In the genomic region with DNA sequence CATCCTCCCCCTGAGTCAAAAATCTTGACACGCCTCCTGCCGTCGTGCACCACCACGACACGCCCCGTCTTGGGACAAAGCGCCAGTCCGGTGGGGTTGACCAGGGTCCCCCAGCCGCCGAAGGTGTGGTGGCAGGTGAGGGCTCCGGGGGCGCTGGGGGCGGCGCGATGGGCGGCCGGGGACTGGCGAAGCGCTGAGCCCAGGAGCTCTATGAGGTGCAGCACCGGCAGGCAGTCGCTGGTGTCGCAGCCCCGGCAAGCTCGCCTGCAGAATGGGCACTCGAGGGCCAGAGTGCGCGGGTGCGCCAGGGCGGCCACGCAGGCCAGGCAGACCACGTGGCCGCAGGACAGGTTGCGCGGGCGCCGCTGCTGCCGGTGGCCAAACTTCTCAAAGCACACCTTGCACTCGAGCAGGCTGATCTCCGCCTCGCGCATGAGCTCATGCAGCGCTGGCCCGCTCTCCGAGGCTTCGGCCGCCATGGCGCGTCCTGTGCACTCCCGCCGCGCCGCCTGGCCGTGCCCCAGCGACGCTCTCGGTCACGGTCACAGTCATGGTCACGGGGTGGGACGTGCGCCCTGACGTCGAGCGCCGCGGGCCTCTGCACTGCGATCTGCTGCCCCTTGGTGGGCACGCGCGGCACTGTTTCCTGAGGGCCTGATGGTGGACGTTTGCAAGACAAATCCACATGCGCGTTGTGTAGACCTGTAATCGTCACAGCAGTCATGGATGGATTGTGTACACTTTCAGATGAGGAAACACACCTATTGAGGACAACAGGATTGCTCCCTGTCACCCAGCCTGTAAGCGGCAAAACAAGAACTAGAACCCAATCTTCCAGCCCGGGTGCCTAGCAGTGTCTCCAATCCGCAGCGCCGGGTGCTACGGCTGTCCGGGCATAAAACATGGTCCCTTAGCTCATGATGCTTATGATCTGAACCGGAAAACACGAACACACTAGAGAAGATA, we compare ENCODE assay signal across 1 cellular context.
TF ChIP-seq lines count a peak whose summit lies in the region.

A gene (minus strand): TSS at position 550 of the 966 bp plus-strand sequence. CDS start 71 bp downstream, at position 479.

TF ChIP-seq in HepG2, 621 proteins besides CTCF, POLR2A, EP300 and RAD21 (continued from another document and continues in another):
- TF ChIP-seq, protein P1, sequence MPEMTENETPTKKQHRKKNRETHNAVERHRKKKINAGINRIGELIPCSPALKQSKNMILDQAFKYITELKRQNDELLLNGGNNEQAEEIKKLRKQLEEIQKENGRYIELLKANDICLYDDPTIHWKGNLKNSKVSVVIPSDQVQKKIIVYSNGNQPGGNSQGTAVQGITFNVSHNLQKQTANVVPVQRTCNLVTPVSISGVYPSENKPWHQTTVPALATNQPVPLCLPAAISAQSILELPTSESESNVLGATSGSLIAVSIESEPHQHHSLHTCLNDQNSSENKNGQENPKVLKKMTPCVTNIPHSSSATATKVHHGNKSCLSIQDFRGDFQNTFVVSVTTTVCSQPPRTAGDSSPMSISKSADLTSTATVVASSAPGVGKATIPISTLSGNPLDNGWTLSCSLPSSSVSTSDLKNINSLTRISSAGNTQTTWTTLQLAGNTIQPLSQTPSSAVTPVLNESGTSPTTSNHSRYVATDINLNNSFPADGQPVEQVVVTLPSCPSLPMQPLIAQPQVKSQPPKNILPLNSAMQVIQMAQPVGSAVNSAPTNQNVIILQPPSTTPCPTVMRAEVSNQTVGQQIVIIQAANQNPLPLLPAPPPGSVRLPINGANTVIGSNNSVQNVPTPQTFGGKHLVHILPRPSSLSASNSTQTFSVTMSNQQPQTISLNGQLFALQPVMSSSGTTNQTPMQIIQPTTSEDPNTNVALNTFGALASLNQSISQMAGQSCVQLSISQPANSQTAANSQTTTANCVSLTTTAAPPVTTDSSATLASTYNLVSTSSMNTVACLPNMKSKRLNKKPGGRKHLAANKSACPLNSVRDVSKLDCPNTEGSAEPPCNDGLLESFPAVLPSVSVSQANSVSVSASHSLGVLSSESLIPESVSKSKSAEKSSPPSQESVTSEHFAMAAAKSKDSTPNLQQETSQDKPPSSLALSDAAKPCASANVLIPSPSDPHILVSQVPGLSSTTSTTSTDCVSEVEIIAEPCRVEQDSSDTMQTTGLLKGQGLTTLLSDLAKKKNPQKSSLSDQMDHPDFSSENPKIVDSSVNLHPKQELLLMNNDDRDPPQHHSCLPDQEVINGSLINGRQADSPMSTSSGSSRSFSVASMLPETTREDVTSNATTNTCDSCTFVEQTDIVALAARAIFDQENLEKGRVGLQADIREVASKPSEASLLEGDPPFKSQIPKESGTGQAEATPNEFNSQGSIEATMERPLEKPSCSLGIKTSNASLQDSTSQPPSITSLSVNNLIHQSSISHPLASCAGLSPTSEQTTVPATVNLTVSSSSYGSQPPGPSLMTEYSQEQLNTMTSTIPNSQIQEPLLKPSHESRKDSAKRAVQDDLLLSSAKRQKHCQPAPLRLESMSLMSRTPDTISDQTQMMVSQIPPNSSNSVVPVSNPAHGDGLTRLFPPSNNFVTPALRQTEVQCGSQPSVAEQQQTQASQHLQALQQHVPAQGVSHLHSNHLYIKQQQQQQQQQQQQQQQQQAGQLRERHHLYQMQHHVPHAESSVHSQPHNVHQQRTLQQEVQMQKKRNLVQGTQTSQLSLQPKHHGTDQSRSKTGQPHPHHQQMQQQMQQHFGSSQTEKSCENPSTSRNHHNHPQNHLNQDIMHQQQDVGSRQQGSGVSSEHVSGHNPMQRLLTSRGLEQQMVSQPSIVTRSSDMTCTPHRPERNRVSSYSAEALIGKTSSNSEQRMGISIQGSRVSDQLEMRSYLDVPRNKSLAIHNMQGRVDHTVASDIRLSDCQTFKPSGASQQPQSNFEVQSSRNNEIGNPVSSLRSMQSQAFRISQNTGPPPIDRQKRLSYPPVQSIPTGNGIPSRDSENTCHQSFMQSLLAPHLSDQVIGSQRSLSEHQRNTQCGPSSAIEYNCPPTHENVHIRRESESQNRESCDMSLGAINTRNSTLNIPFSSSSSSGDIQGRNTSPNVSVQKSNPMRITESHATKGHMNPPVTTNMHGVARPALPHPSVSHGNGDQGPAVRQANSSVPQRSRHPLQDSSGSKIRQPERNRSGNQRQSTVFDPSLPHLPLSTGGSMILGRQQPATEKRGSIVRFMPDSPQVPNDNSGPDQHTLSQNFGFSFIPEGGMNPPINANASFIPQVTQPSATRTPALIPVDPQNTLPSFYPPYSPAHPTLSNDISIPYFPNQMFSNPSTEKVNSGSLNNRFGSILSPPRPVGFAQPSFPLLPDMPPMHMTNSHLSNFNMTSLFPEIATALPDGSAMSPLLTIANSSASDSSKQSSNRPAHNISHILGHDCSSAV (CRISPR knock-in tag; IDR thresholded peaks at IDR 0.05; ENCODE audit: borderline replicate concordance), result no peak
- peak; percentile 96 for TF ChIP-seq ZNF781 (CRISPR knock-in tag; IDR thresholded peaks at IDR 0.05; ENCODE audit: borderline replicate concordance, not compliant biosample characterization)
- TF ChIP-seq CENPT (CRISPR knock-in tag; IDR thresholded peaks at IDR 0.05; ENCODE audit: low read depth), result peak; percentile 89
- no peak for TF ChIP-seq SRSF1 (optimal IDR thresholded peaks at IDR 0.05; ENCODE audit: low read depth, low read length)
- no peak for TF ChIP-seq MZF1 (CRISPR knock-in tag; IDR thresholded peaks at IDR 0.05; ENCODE audit: borderline replicate concordance)
- TF ChIP-seq HMG20A (CRISPR knock-in tag; IDR thresholded peaks at IDR 0.05; ENCODE audit: borderline replicate concordance), result peak; percentile 84; the same call in 1 of the 2 replicates
- peak; percentile 83 for TF ChIP-seq ZNF335 (CRISPR knock-in tag; IDR thresholded peaks at IDR 0.05)
- TF ChIP-seq ZNF12 (CRISPR knock-in tag; IDR thresholded peaks at IDR 0.05), result peak; percentile 91
- TF ChIP-seq EHMT2 (IDR thresholded peaks at IDR 0.05; ENCODE audit: borderline replicate concordance, low read depth, low read length), result no peak
- peak; percentile 91 for TF ChIP-seq KAT8 (CRISPR knock-in tag; IDR thresholded peaks at IDR 0.05)
- no peak for TF ChIP-seq ZNF720 (CRISPR knock-in tag; IDR thresholded peaks at IDR 0.05)
- TF ChIP-seq, protein P2, sequence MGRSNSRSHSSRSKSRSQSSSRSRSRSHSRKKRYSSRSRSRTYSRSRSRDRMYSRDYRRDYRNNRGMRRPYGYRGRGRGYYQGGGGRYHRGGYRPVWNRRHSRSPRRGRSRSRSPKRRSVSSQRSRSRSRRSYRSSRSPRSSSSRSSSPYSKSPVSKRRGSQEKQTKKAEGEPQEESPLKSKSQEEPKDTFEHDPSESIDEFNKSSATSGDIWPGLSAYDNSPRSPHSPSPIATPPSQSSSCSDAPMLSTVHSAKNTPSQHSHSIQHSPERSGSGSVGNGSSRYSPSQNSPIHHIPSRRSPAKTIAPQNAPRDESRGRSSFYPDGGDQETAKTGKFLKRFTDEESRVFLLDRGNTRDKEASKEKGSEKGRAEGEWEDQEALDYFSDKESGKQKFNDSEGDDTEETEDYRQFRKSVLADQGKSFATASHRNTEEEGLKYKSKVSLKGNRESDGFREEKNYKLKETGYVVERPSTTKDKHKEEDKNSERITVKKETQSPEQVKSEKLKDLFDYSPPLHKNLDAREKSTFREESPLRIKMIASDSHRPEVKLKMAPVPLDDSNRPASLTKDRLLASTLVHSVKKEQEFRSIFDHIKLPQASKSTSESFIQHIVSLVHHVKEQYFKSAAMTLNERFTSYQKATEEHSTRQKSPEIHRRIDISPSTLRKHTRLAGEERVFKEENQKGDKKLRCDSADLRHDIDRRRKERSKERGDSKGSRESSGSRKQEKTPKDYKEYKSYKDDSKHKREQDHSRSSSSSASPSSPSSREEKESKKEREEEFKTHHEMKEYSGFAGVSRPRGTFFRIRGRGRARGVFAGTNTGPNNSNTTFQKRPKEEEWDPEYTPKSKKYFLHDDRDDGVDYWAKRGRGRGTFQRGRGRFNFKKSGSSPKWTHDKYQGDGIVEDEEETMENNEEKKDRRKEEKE (IDR thresholded peaks at IDR 0.05), result no peak
- TF ChIP-seq, protein P3, sequence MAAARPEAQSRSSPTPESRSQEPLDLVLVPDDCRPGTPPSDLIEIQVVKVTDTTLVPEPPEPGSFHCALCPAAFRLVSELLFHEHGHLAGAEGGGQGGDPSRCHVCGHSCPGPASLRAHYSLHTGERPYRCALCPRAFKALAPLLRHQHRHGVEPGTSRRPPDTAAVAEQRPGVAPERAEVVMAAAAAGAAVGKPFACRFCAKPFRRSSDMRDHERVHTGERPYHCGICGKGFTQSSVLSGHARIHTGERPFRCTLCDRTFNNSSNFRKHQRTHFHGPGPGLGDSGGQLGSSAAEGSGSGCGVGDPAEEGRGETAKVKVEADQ (CRISPR knock-in tag; IDR thresholded peaks at IDR 0.05; ENCODE audit: borderline replicate concordance), result no peak
- TF ChIP-seq, protein P4, sequence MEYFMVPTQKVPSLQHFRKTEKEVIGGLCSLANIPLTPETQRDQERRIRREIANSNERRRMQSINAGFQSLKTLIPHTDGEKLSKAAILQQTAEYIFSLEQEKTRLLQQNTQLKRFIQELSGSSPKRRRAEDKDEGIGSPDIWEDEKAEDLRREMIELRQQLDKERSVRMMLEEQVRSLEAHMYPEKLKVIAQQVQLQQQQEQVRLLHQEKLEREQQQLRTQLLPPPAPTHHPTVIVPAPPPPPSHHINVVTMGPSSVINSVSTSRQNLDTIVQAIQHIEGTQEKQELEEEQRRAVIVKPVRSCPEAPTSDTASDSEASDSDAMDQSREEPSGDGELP (IDR thresholded peaks at IDR 0.05; ENCODE audit: borderline replicate concordance, low read depth), result peak; percentile 55; the same call in 1 of the 2 replicates
- TF ChIP-seq RARG (CRISPR knock-in tag; IDR thresholded peaks at IDR 0.05; ENCODE audit: low read depth), result no peak
- no peak for TF ChIP-seq ZNF33A (CRISPR knock-in tag; IDR thresholded peaks at IDR 0.05; ENCODE audit: borderline replicate concordance)
- no peak for TF ChIP-seq PHF21A (CRISPR knock-in tag; IDR thresholded peaks at IDR 0.05)
- TF ChIP-seq SYNCRIP (IDR thresholded peaks at IDR 0.05; ENCODE audit: insufficient read depth, low read depth, low read length), result no peak
- TF ChIP-seq SALL2 (CRISPR knock-in tag; IDR thresholded peaks at IDR 0.05), result peak; percentile 84; the same call in 1 of the 2 replicates
- TF ChIP-seq, protein P5, sequence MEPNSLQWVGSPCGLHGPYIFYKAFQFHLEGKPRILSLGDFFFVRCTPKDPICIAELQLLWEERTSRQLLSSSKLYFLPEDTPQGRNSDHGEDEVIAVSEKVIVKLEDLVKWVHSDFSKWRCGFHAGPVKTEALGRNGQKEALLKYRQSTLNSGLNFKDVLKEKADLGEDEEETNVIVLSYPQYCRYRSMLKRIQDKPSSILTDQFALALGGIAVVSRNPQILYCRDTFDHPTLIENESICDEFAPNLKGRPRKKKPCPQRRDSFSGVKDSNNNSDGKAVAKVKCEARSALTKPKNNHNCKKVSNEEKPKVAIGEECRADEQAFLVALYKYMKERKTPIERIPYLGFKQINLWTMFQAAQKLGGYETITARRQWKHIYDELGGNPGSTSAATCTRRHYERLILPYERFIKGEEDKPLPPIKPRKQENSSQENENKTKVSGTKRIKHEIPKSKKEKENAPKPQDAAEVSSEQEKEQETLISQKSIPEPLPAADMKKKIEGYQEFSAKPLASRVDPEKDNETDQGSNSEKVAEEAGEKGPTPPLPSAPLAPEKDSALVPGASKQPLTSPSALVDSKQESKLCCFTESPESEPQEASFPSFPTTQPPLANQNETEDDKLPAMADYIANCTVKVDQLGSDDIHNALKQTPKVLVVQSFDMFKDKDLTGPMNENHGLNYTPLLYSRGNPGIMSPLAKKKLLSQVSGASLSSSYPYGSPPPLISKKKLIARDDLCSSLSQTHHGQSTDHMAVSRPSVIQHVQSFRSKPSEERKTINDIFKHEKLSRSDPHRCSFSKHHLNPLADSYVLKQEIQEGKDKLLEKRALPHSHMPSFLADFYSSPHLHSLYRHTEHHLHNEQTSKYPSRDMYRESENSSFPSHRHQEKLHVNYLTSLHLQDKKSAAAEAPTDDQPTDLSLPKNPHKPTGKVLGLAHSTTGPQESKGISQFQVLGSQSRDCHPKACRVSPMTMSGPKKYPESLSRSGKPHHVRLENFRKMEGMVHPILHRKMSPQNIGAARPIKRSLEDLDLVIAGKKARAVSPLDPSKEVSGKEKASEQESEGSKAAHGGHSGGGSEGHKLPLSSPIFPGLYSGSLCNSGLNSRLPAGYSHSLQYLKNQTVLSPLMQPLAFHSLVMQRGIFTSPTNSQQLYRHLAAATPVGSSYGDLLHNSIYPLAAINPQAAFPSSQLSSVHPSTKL (CRISPR knock-in tag; IDR thresholded peaks at IDR 0.05), result peak; percentile 99
- TF ChIP-seq, protein P6, sequence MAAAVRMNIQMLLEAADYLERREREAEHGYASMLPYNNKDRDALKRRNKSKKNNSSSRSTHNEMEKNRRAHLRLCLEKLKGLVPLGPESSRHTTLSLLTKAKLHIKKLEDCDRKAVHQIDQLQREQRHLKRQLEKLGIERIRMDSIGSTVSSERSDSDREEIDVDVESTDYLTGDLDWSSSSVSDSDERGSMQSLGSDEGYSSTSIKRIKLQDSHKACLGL (CRISPR knock-in tag; IDR thresholded peaks at IDR 0.05), result peak; percentile 98
- TF ChIP-seq, protein P7, sequence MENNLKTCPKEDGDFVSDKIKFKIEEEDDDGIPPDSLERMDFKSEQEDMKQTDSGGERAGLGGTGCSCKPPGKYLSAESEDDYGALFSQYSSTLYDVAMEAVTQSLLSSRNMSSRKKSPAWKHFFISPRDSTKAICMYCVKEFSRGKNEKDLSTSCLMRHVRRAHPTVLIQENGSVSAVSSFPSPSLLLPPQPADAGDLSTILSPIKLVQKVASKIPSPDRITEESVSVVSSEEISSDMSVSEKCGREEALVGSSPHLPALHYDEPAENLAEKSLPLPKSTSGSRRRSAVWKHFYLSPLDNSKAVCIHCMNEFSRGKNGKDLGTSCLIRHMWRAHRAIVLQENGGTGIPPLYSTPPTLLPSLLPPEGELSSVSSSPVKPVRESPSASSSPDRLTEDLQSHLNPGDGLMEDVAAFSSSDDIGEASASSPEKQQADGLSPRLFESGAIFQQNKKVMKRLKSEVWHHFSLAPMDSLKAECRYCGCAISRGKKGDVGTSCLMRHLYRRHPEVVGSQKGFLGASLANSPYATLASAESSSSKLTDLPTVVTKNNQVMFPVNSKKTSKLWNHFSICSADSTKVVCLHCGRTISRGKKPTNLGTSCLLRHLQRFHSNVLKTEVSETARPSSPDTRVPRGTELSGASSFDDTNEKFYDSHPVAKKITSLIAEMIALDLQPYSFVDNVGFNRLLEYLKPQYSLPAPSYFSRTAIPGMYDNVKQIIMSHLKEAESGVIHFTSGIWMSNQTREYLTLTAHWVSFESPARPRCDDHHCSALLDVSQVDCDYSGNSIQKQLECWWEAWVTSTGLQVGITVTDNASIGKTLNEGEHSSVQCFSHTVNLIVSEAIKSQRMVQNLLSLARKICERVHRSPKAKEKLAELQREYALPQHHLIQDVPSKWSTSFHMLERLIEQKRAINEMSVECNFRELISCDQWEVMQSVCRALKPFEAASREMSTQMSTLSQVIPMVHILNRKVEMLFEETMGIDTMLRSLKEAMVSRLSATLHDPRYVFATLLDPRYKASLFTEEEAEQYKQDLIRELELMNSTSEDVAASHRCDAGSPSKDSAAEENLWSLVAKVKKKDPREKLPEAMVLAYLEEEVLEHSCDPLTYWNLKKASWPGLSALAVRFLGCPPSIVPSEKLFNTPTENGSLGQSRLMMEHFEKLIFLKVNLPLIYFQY (CRISPR knock-in tag; IDR thresholded peaks at IDR 0.05; ENCODE audit: borderline replicate concordance), result peak; percentile 74; the same call in 1 of the 2 replicates
- TF ChIP-seq PHB2 (IDR thresholded peaks at IDR 0.05; ENCODE audit: partially characterized antibody), result no peak
- TF ChIP-seq DMAP1 (CRISPR knock-in tag; IDR thresholded peaks at IDR 0.05), result peak; percentile 93
- TF ChIP-seq TGIF2 (CRISPR knock-in tag; IDR thresholded peaks at IDR 0.05), result peak; percentile 70
- TF ChIP-seq HMG20B (CRISPR knock-in tag; conservative IDR thresholded peaks at IDR 0.05), result no peak; the same call in 1 of the 2 replicates
- peak; percentile 73; the same call in 1 of the 2 replicates for TF ChIP-seq SMAD9 (CRISPR knock-in tag; IDR thresholded peaks at IDR 0.05)
- peak; percentile 98 for TF ChIP-seq ZNF331 (CRISPR knock-in tag; IDR thresholded peaks at IDR 0.05)
